Comparison of ENCODE assay signal across 8 cellular contexts in genomic region chr9:92763721-92764380, GRCh38. TPM values are rescaled to one million over a fixed set of nuclear protein-coding genes. Genes with fewer than 3 reads are reported as not detected.
A peak's percentile ranks its signal among the peaks of the same experiment; 100 is the strongest.
DNase-seq lines count a peak whose midpoint lies in the region; ATAC-seq, FAIRE-seq and TF ChIP-seq lines count a peak whose summit lies in the region.

No MANE protein-coding gene starts in this region.

- H3K27me3 ChIP-seq in colonic mucosa (no peaks in the 10 kb centered on the region), lung (ENCODE audit: control insufficient read depth, insufficient read depth) (no peaks in the 10 kb centered on the region), tibial artery (no peaks in the 10 kb centered on the region)

- H3K27ac Mint-ChIP-seq in T-helper 1 cell treated with Interleukin-12 subunit alpha and Interleukin-12 subunit beta and Interleukin-4 antibody, amounts not matched to agents 30 μg/mL and 1 μg/mL, for 36 hours: peak overlapping the region; percentile 90

- H3K27me3 Mint-ChIP-seq in T-helper 1 cell treated with Interleukin-12 subunit alpha and Interleukin-12 subunit beta and Interleukin-4 antibody, amounts not matched to agents 30 μg/mL and 1 μg/mL, for 36 hours (ENCODE audit: low read depth): peaks cover 4% of the 10 kb centered on the region

- TF ChIP-seq CTCF in colonic mucosa (IDR thresholded peaks at IDR 0.05) (no peak), lung (IDR thresholded peaks at IDR 0.05; ENCODE audit: control extremely low read depth, extremely low read depth) (no peak), tibial artery (IDR thresholded peaks at IDR 0.05) (no peak)

- DNase-seq in COLO668 (lab: John Stamatoyannopoulos, UW; ENCODE audit: unreplicated experiment) (peak; percentile 46), colonic mucosa (no peak), lung (ENCODE audit: low spot score) (no peak), tibial artery (peak in 1 of 2 donors; percentile 36), H54 (ENCODE audit: insufficient read length, low spot score) (no peak), NCI-H774 (lab: John Stamatoyannopoulos, UW) (no peak)

- ATAC-seq in HG02571 (IDR thresholded peaks at IDR 0.05; ENCODE audit: unreplicated experiment): peak; percentile 4
- ATAC-seq in lung (ENCODE audit: insufficient read depth, low FRiP score): no peak

- H3K4me3 ChIP-seq in colonic mucosa (peak overlapping the region; percentile 99), lung (peak overlapping the region; percentile 79), tibial artery (peak overlapping the region; percentile 79 to 99)

- peak overlapping the region; percentile 98 for H3K4me3 Mint-ChIP-seq in T-helper 1 cell treated with Interleukin-12 subunit alpha and Interleukin-12 subunit beta and Interleukin-4 antibody, amounts not matched to agents 30 μg/mL and 1 μg/mL, for 36 hours

- H3K9me3 ChIP-seq in colonic mucosa (no peaks in the 10 kb centered on the region), lung (ENCODE audit: control insufficient read depth in 2 of 2, insufficient read depth in 1 of 2, low read length in 1 of 2) (no peaks in the 10 kb centered on the region), tibial artery (no peaks in the 10 kb centered on the region)

- peak overlapping the region; percentile 37 for H3K27ac ChIP-seq in colonic mucosa
- H3K27ac ChIP-seq in lung (ENCODE audit: low read depth in 1 of 2, low read length in 1 of 2): peak overlapping the region; percentile 71 to 88
- H3K27ac ChIP-seq in tibial artery: peak overlapping the region; percentile 84 to 95

- intact Hi-C loops in colonic mucosa (cut with DNase I): no loop called here
- intact Hi-C loops in tibial artery (cut with DNase I; ENCODE audit: low total_unique reads): loop anchor here (2.0 to 10.0 kb wide), 2 partner anchors 93 to 649 kb away; partner anchors contain the start of genes IPPK and SPTLC1

- no peaks in the 10 kb centered on the region for H3K36me3 ChIP-seq in colonic mucosa
- H3K36me3 ChIP-seq in lung (ENCODE audit: control insufficient read depth in 2 of 2, insufficient read depth in 2 of 2, low read length in 2 of 2): no peaks in the 10 kb centered on the region
- no peaks in the 10 kb centered on the region for H3K36me3 ChIP-seq in tibial artery

- no peak for TF ChIP-seq POLR2A in H54 (IDR thresholded peaks at IDR 0.05; ENCODE audit: low read depth, low read length)

- H3K4me1 ChIP-seq in colonic mucosa (peaks cover 9% of the 10 kb centered on the region), lung (ENCODE audit: control insufficient read depth in 2 of 2, insufficient read depth in 2 of 2, low read length in 2 of 2) (peaks cover 19 to 24% of the 10 kb centered on the region in 2 donors), tibial artery (peaks cover 0 to 57% (median 44%) of the 10 kb centered on the region in 4 donors)

- 0 to 1% methylated on average over 35 to 42 of the region's 42 CpGs for WGBS in lung, 2 donors

- H3K4me1 Mint-ChIP-seq in T-helper 1 cell treated with Interleukin-12 subunit alpha and Interleukin-12 subunit beta and Interleukin-4 antibody, amounts not matched to agents 30 μg/mL and 1 μg/mL, for 36 hours (ENCODE audit: low read depth): peaks cover 35% of the 10 kb centered on the region

- no peaks in the 10 kb centered on the region for H3K36me3 Mint-ChIP-seq in T-helper 1 cell treated with Interleukin-12 subunit alpha and Interleukin-12 subunit beta and Interleukin-4 antibody, amounts not matched to agents 30 μg/mL and 1 μg/mL, for 36 hours (ENCODE audit: low read depth)

- H3K9me3 Mint-ChIP-seq in T-helper 1 cell treated with Interleukin-12 subunit alpha and Interleukin-12 subunit beta and Interleukin-4 antibody, amounts not matched to agents 30 μg/mL and 1 μg/mL, for 36 hours: no peaks in the 10 kb centered on the region

- peak overlapping the region; percentile 79 to 95 for H3K9ac ChIP-seq in colonic mucosa (ENCODE audit: low read depth in 2 of 2, low read length in 2 of 2)

- FAIRE-seq in H54 (lab: Jason Lieb, UNC): no peak

RNA-seq across cellular contexts. Expression of gene BICD2, which starts 0.8 kb away (rescaled TPM):
- total RNA-seq in colonic mucosa (1 to 10 TPM; 6.2 to 9.8 TPM), lung (10 to 100 TPM; 32.9 to 33.2 TPM)
- 10 to 100 TPM; 13.8 to 20.0 TPM for polyA plus RNA-seq in lung

Comparison
In these comparisons a context has a peak if more than half of its experiments do, and no peak if none do; other contexts are left out.
1. H3K27ac ChIP-seq: peak in every context shown above with its lines; median percentile 90 in tibial artery; 80 in lung; 37 in colonic mucosa.